In the genomic region with DNA sequence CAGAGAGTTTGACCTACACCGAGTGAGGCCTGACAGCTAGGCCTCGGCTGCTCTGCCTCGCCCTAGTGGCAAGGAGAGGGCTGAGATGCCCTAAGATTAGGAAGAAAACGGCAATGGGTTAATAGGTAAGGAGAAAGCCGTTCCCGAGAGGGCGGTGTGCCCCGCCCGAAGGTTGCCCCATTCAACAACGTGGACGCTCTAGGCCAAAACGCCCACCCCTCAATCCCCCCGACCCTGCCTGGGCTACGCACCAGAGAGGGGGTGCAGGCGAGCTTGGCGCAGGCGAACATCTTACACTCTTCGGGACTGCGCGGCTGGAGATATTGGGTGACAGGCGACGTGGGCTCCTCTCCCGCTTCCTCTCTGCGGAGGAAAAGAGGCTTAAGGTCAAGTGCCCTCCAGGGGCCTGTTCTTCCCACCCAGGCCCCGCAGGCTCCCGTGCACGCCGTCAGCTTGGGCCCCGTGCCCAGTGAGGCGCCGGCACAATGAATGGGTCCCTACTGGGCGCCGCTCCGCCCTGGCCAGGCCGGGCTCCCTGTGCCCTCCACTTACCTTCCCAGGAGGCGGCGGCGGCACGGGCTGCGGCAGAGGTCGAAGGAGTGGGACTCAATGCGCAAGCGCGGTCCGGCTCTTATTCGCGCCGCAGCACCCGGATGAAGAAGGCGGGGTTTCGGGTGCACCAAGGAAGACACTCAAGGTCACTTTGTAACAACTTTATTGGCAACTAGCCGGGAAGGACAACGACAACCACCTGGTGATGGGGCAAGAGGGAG, we compare ENCODE assay signal across 8 cellular contexts. TPM values are rescaled to one million over a fixed set of nuclear protein-coding genes. Genes with fewer than 3 reads are reported as not detected.
A peak's percentile ranks its signal among the peaks of the same experiment; 100 is the strongest.
DNase-seq lines count a peak whose midpoint lies in the region; ATAC-seq and TF ChIP-seq lines count a peak whose summit lies in the region.

A gene (minus strand): TSS at position 607 of the 773 bp plus-strand sequence. CDS start 317 bp downstream, at position 290.

- peak; percentile 67 for DNase-seq in BJ (ENCODE audit: low read depth)
- DNase-seq in GM19238 (ENCODE audit: insufficient read length, low spot score), result peak; percentile 86
- peak; percentile 70 for DNase-seq in NCI-H524 treated with DMSO at 0.1 percent for 48 hours (lab: John Stamatoyannopoulos, UW)
- peak; percentile 95 for DNase-seq in activated CD4-positive, alpha-beta T cell treated with anti-CD3 and anti-CD28 coated beads for 48 hours
- peak; percentile 96 for DNase-seq in colonic mucosa
- DNase-seq in left colon, result peak; percentile 96
- DNase-seq in stimulated activated CD4-positive, alpha-beta T cell treated with anti-CD3 and anti-CD28 coated beads, Interleukin-1b, Interleukin-23, amount 100 ng/mL, for 48 hours, result peak; percentile 94

- intact Hi-C loops in colonic mucosa (cut with DNase I), result loop anchor here (10.0 kb wide), 1 partner anchor 66 kb away; no protein-coding TSS in a partner anchor
- intact Hi-C loops in left colon (cut with DNase I, micrococcal nuclease), result no loop called here

- H3K9ac ChIP-seq in colonic mucosa (ENCODE audit: low read depth in 2 of 2, low read length in 2 of 2), result peak within 1 kb of the TSS; percentile 96 to 100

- H3K27me3 ChIP-seq in BJ (ENCODE audit: control insufficient read depth, insufficient read depth, low read length) (no peaks in the 10 kb centered on the region), colonic mucosa (no peaks in the 10 kb centered on the region)

- H3K4me3 ChIP-seq in BJ (ENCODE audit: low read depth, low read length), result peak within 1 kb of the TSS; percentile 76
- peak within 1 kb of the TSS; percentile 81 for H3K4me3 ChIP-seq in colonic mucosa

- ATAC-seq in HG03442 (IDR thresholded peaks at IDR 0.05; ENCODE audit: unreplicated experiment), result peak; percentile 88
- peak; percentile 96 for ATAC-seq in left colon

- H3K9me3 ChIP-seq in colonic mucosa, result no peaks in the 10 kb centered on the region

- H3K36me3 ChIP-seq in BJ (ENCODE audit: control insufficient read depth, insufficient read depth, low read length), result peaks cover 8% of the 10 kb centered on the region
- H3K36me3 ChIP-seq in colonic mucosa, result peaks cover 9% of the 10 kb centered on the region

- TF ChIP-seq CTCF in BJ (IDR thresholded peaks at IDR 0.05; ENCODE audit: insufficient read depth, low read depth, low read length) (peak; percentile 32), colonic mucosa (IDR thresholded peaks at IDR 0.05) (no peak)

- no peaks in the 10 kb centered on the region for H3K4me1 ChIP-seq in colonic mucosa

- CTCF ChIA-PET in BJ (lab: Yijun Ruan, JAX), result no interaction called here

- POLR2A ChIA-PET in BJ (lab: Charles Lee), result no interaction called here

- peak within 1 kb of the TSS; percentile 94 for H3K27ac ChIP-seq in colonic mucosa

RNA-seq across cellular contexts. Expression of the gene that starts here (rescaled TPM):
- 202 and 322 TPM in 2 replicates for polyA plus RNA-seq in BJ (2011; rRNA removed)
- 55.0 and 80.2 TPM in 2 replicates for polyA minus RNA-seq in BJ (2011; rRNA and poly(A)+ RNA removed)
- total RNA-seq in colonic mucosa (100 to 1,000 TPM; 610 to 690 TPM), left colon (100 to 1,000 TPM; 513 to 713 TPM)

Comparison
In these comparisons a context has a peak if more than half of its experiments do, and no peak if none do; other contexts are left out.
1. Peak in every context shown above with its lines: DNase-seq, ATAC-seq, H3K4me3 ChIP-seq and H3K27ac ChIP-seq.